ENCODE assay signal across 8 cellular contexts in genomic region chr2:87483093-87483492, GRCh38.
DNase-seq lines count a peak whose midpoint lies in the region; ATAC-seq, FAIRE-seq and TF ChIP-seq lines count a peak whose summit lies in the region.
"Not testable (repeated sequence)": the region's sequence is repeated elsewhere in the genome, so short reads cannot be mapped to it uniquely, and the experiment has no call there.

No MANE protein-coding gene starts in this region.

- ATAC-seq in WTC11 (peak; percentile 70), left lobe of liver (peak; percentile 16), pancreas (peak in 3 of 4 donors; percentile 31 to 37 (median 31)), upper lobe of left lung (ENCODE audit: low FRiP score in 2 of 2) (peak; percentile 30 to 86)
- ATAC-seq in central memory CD8-positive, alpha-beta T cell (replicated peaks; ENCODE audit: extremely low read depth, poor library complexity, severe bottlenecking) = peak; percentile 45

- H3K27me3 Mint-ChIP-seq in WTC11 (ENCODE audit: low read depth); central memory CD8-positive, alpha-beta T cell: not testable (repeated sequence)

- POLR2A ChIA-PET in WTC11 (lab: Charles Lee) = not testable (repeated sequence)

- TF ChIP-seq EP300 in upper lobe of left lung (IDR thresholded peaks at IDR 0.05) = peak in 1 of 4 donors; percentile 17

- H3K9me3 Mint-ChIP-seq in WTC11; central memory CD8-positive, alpha-beta T cell: not testable (repeated sequence)

- H3K36me3 Mint-ChIP-seq in WTC11; central memory CD8-positive, alpha-beta T cell (ENCODE audit: insufficient read depth): not testable (repeated sequence)

- H3K27ac ChIP-seq in pancreas, upper lobe of left lung: not testable (repeated sequence)

- in situ Hi-C loops in Caki2 (cut with HindIII; ENCODE audit: low pct_unique_long_range_greater_than_20kb, low sequenced_read_pairs) = not testable (repeated sequence)

- H3K4me3 ChIP-seq in pancreas, upper lobe of left lung: not testable (repeated sequence)

- H3K4me1 ChIP-seq in pancreas, upper lobe of left lung: not testable (repeated sequence)

- DNase-seq in Caki2 (ENCODE audit: low read depth) (peak; percentile 57), LoVo (ENCODE audit: low spot score) (peak; percentile 36), upper lobe of left lung (peak in 1 of 2 donors; percentile 77)
- DNase-seq in WTC11 (ENCODE audit: low spot score); central memory CD8-positive, alpha-beta T cell (ENCODE audit: low spot score in 2 of 2); left lobe of liver (ENCODE audit: low spot score); pancreas: not testable (repeated sequence)
- peak; percentile 46 for DNase-seq in activated effector memory CD4-positive, alpha-beta T cell treated with Interleukin-2 at 50 U/mL for 16 hours

- 45% methylated on average over 4 to 5 of the region's 5 CpGs for whole genome bisulfite sequencing in pancreas, 2 donors
- WGBS in upper lobe of left lung, 2 donors = 41 to 52% methylated on average over 4 to 5 of the region's 5 CpGs

- not testable (repeated sequence) for FAIRE-seq in pancreas (lab: Jason Lieb, UNC)

- H3K27me3 ChIP-seq in pancreas, upper lobe of left lung: not testable (repeated sequence)

- H3K27ac Mint-ChIP-seq in WTC11 = not testable (repeated sequence)
- peak overlapping the region; percentile 90 for H3K27ac Mint-ChIP-seq in central memory CD8-positive, alpha-beta T cell (ENCODE audit: low read depth)

- intact Hi-C loops in pancreas (cut with DNase I) = not testable (repeated sequence)

- H3K9me3 ChIP-seq in pancreas, upper lobe of left lung: not testable (repeated sequence)

- not testable (repeated sequence) for TF ChIP-seq POLR2A in upper lobe of left lung (IDR thresholded peaks at IDR 0.05)

- CTCF ChIA-PET in WTC11 (lab: Charles Lee) = not testable (repeated sequence)

- not testable (repeated sequence) for H3K4me3 Mint-ChIP-seq in WTC11; central memory CD8-positive, alpha-beta T cell

- TF ChIP-seq CTCF in WTC11 (IDR thresholded peaks at IDR 0.05); pancreas (IDR thresholded peaks at IDR 0.05); upper lobe of left lung (IDR thresholded peaks at IDR 0.05): not testable (repeated sequence)

- H3K36me3 ChIP-seq in pancreas, upper lobe of left lung: not testable (repeated sequence)

- H3K4me1 Mint-ChIP-seq in WTC11 = peaks cover 12% of the 10 kb centered on the region
- H3K4me1 Mint-ChIP-seq in central memory CD8-positive, alpha-beta T cell = peaks cover 18% of the 10 kb centered on the region

Comparison
In these comparisons a context has a peak if more than half of its experiments do, and no peak if none do; other contexts are left out.
1. ATAC-seq: peak in every context shown above with its lines; median percentile 70 in WTC11; 58 in upper lobe of left lung; 45 in central memory CD8-positive, alpha-beta T cell; 31 in pancreas; 16 in left lobe of liver.